13 cellular contexts compared by ENCODE assay signal in genomic region chr20:64082126-64082638, GRCh38.
A peak's percentile ranks its signal among the peaks of the same experiment; 100 is the strongest.
DNase-seq lines count a peak whose midpoint lies in the region; ATAC-seq lines count a peak whose summit lies in the region.
"Had no signal": no experiment of that assay in that cellular context is flagged by ENCODE, and none has a peak within 500 bp of the region (broad histone marks: within the 10 kb centered on the region; RNA-seq: fewer than 3 reads in every experiment).

No MANE protein-coding gene starts in this region.

- H3K9me3 ChIP-seq in iPS-15b (ENCODE audit: control insufficient read depth, insufficient read depth, low read length) = no peaks in the 10 kb centered on the region

- H3K9me3 Mint-ChIP-seq in stimulated activated naive CD8-positive, alpha-beta T cell treated with anti-CD3 and anti-CD28 coated beads, Interleukin-15, amount 100 ng/mL, for 72 hours = peaks cover 0 to 6% of the 10 kb centered on the region in 2 donors

- H3K4me1 Mint-ChIP-seq in stimulated activated naive CD8-positive, alpha-beta T cell treated with anti-CD3 and anti-CD28 coated beads, Interleukin-15, amount 100 ng/mL, for 72 hours = peaks cover 64% of the 10 kb centered on the region

- ATAC-seq in stimulated activated naive CD8-positive, alpha-beta T cell treated with anti-CD3 and anti-CD28 coated beads, Interleukin-15, amount 100 ng/mL, for 72 hours = no peak
- no peak for ATAC-seq in stimulated activated naive CD8-positive, alpha-beta T cell treated with anti-CD3 and anti-CD28 coated beads, Interleukin-15, Interleukin-2, amounts not matched to agents 100 U/mL and 50 U/mL, for 24 hours
- ATAC-seq in HG02970 (IDR thresholded peaks at IDR 0.05; ENCODE audit: low FRiP score, unreplicated experiment) (no peak), HG03175 (IDR thresholded peaks at IDR 0.05; ENCODE audit: unreplicated experiment) (no peak)

- H3K4me1 ChIP-seq in iPS-15b (ENCODE audit: control insufficient read depth, insufficient read depth, low read length) = peaks cover 8% of the 10 kb centered on the region

- no peak overlapping the region for H3K9ac ChIP-seq in iPS-15b (ENCODE audit: low read depth, low read length)

- no peak overlapping the region for H3K27ac Mint-ChIP-seq in stimulated activated naive CD8-positive, alpha-beta T cell treated with anti-CD3 and anti-CD28 coated beads, Interleukin-15, amount 100 ng/mL, for 72 hours

- peaks cover 40% of the 10 kb centered on the region for H3K27me3 ChIP-seq in iPS-15b (ENCODE audit: control insufficient read depth, insufficient read depth, low read length)

- peak overlapping the region; percentile 8 for H3K4me3 ChIP-seq in iPS-15b (ENCODE audit: low read depth, low read length)

- no peak for DNase-seq in stimulated activated naive CD8-positive, alpha-beta T cell treated with anti-CD3 and anti-CD28 coated beads, Interleukin-15, amount 100 ng/mL, for 72 hours
- DNase-seq in stimulated activated naive CD8-positive, alpha-beta T cell treated with anti-CD3 and anti-CD28 coated beads, Interleukin-15, Interleukin-2, amounts not matched to agents 100 U/mL and 50 U/mL, for 24 hours = no peak
- DNase-seq in OCI-M1 (lab: John Stamatoyannopoulos, UW) (peak; percentile 27), NCI-H1048 (lab: John Stamatoyannopoulos, UW) (no peak), inferior parietal cortex (ENCODE audit: extremely low spot score) (no peak)
- DNase-seq: cerebellar nuclear complex; GOT3; kidney glomerular epithelial cell; NCI-H2171; stimulated activated CD4-positive, alpha-beta T cell treated with anti-CD3 and anti-CD28 coated beads, Interleukin-15, amount 100 ng/mL, for 24 hours had no signal

- H3K4me3 Mint-ChIP-seq in stimulated activated naive CD8-positive, alpha-beta T cell treated with anti-CD3 and anti-CD28 coated beads, Interleukin-15, amount 100 ng/mL, for 72 hours = peak overlapping the region; percentile 84 to 86

- no peaks in the 10 kb centered on the region for H3K36me3 ChIP-seq in iPS-15b (ENCODE audit: control insufficient read depth, insufficient read depth, low read length)

- H3K27me3 Mint-ChIP-seq in stimulated activated naive CD8-positive, alpha-beta T cell treated with anti-CD3 and anti-CD28 coated beads, Interleukin-15, amount 100 ng/mL, for 72 hours = peaks cover 37% of the 10 kb centered on the region
